Comparison of ENCODE assay signal across 1 cellular context in genomic region chr2:80370375-80371009, GRCh38.
A peak's percentile ranks its signal among the peaks of the same experiment; 100 is the strongest.
TF ChIP-seq lines count a peak whose summit lies in the region.

No MANE protein-coding gene starts in this region.

TF ChIP-seq in K562, 482 proteins besides CTCF, POLR2A, EP300 and RAD21 (continued from another document and continues in another):
- TF ChIP-seq, protein P1, sequence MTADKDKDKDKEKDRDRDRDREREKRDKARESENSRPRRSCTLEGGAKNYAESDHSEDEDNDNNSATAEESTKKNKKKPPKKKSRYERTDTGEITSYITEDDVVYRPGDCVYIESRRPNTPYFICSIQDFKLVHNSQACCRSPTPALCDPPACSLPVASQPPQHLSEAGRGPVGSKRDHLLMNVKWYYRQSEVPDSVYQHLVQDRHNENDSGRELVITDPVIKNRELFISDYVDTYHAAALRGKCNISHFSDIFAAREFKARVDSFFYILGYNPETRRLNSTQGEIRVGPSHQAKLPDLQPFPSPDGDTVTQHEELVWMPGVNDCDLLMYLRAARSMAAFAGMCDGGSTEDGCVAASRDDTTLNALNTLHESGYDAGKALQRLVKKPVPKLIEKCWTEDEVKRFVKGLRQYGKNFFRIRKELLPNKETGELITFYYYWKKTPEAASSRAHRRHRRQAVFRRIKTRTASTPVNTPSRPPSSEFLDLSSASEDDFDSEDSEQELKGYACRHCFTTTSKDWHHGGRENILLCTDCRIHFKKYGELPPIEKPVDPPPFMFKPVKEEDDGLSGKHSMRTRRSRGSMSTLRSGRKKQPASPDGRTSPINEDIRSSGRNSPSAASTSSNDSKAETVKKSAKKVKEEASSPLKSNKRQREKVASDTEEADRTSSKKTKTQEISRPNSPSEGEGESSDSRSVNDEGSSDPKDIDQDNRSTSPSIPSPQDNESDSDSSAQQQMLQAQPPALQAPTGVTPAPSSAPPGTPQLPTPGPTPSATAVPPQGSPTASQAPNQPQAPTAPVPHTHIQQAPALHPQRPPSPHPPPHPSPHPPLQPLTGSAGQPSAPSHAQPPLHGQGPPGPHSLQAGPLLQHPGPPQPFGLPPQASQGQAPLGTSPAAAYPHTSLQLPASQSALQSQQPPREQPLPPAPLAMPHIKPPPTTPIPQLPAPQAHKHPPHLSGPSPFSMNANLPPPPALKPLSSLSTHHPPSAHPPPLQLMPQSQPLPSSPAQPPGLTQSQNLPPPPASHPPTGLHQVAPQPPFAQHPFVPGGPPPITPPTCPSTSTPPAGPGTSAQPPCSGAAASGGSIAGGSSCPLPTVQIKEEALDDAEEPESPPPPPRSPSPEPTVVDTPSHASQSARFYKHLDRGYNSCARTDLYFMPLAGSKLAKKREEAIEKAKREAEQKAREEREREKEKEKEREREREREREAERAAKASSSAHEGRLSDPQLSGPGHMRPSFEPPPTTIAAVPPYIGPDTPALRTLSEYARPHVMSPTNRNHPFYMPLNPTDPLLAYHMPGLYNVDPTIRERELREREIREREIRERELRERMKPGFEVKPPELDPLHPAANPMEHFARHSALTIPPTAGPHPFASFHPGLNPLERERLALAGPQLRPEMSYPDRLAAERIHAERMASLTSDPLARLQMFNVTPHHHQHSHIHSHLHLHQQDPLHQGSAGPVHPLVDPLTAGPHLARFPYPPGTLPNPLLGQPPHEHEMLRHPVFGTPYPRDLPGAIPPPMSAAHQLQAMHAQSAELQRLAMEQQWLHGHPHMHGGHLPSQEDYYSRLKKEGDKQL (CRISPR knock-in tag; IDR thresholded peaks at IDR 0.05; ENCODE audit: borderline replicate concordance) = no peak
- TF ChIP-seq FOXM1 (IDR thresholded peaks at IDR 0.05; ENCODE audit: low read depth) (peak; percentile 70), FOXM1 (CRISPR knock-in tag; IDR thresholded peaks at IDR 0.05; ENCODE audit: low read depth) (no peak), TAL1 (IDR thresholded peaks at IDR 0.05) (peak; percentile 95), MTA2 (IDR thresholded peaks at IDR 0.05; ENCODE audit: low read depth) (peak; percentile 88), POLR2H (tag; IDR thresholded peaks at IDR 0.05; ENCODE audit: low read depth) (no peak), RBM17 (IDR thresholded peaks at IDR 0.05; ENCODE audit: borderline replicate concordance, low read depth, low read length) (no peak), ZNF431 (CRISPR knock-in tag; IDR thresholded peaks at IDR 0.05) (no peak), ZNF212 (CRISPR knock-in tag; IDR thresholded peaks at IDR 0.05) (no peak), ZZZ3 (IDR thresholded peaks at IDR 0.05) (no peak), NR2F6 (CRISPR knock-in tag; IDR thresholded peaks at IDR 0.05) (no peak), TAF15 (IDR thresholded peaks at IDR 0.05; ENCODE audit: low read depth, low read length) (no peak), MCM7 (IDR thresholded peaks at IDR 0.05) (no peak), ZNF408 (CRISPR knock-in tag; IDR thresholded peaks at IDR 0.05; ENCODE audit: low read depth) (no peak), POLR2B (IDR thresholded peaks at IDR 0.05; ENCODE audit: low read depth, partially characterized antibody) (no peak), ZNF717 (CRISPR knock-in tag; IDR thresholded peaks at IDR 0.05) (no peak), DEAF1 (CRISPR knock-in tag; IDR thresholded peaks at IDR 0.05) (no peak), LARP7 (IDR thresholded peaks at IDR 0.05) (no peak), ZFP1 (CRISPR knock-in tag; IDR thresholded peaks at IDR 0.05) (no peak), SMARCA5 (IDR thresholded peaks at IDR 0.05) (no peak), CLOCK (CRISPR knock-in tag; IDR thresholded peaks at IDR 0.05; ENCODE audit: borderline replicate concordance) (no peak), JUND (IDR thresholded peaks at IDR 0.05; ENCODE audit: borderline replicate concordance, low read depth, low read length) (peak; percentile 47; the same call in 1 of the 2 replicates), JUND (tag; IDR thresholded peaks at IDR 0.05; ENCODE audit: borderline replicate concordance, low read depth, low read length) (peak; percentile 48; the same call in 2 of the 3 replicates), FUS (optimal IDR thresholded peaks at IDR 0.05; ENCODE audit: low read depth, low read length) (no peak), ARID1B (IDR thresholded peaks at IDR 0.05) (peak; percentile 97), ZNF79 (CRISPR knock-in tag; IDR thresholded peaks at IDR 0.05; ENCODE audit: low read depth) (no peak), ZNF778 (CRISPR knock-in tag; IDR thresholded peaks at IDR 0.05) (no peak), EHMT2 (IDR thresholded peaks at IDR 0.05) (no peak), ZNF217 (CRISPR knock-in tag; IDR thresholded peaks at IDR 0.05) (no peak), ZNF143 (CRISPR knock-in tag; IDR thresholded peaks at IDR 0.05) (no peak), SREBF1 (IDR thresholded peaks at IDR 0.05; ENCODE audit: borderline replicate concordance, low read depth, low read length) (no peak), JUN (IDR thresholded peaks at IDR 0.05; ENCODE audit: borderline replicate concordance, low read depth, low read length) (no peak), JUN (CRISPR knock-in tag; IDR thresholded peaks at IDR 0.05; ENCODE audit: borderline replicate concordance) (no peak), MTF1 (CRISPR knock-in tag; IDR thresholded peaks at IDR 0.05; ENCODE audit: borderline replicate concordance) (no peak), ARID2 (IDR thresholded peaks at IDR 0.05) (no peak), LCOR (CRISPR knock-in tag; IDR thresholded peaks at IDR 0.05) (no peak), ZNF77 (CRISPR knock-in tag; IDR thresholded peaks at IDR 0.05) (no peak), E2F6 (IDR thresholded peaks at IDR 0.05; ENCODE audit: borderline replicate concordance in 1 of 2, extremely low read depth in 1 of 2, insufficient read depth in 1 of 2, insufficient read length in 1 of 2, low read depth in 1 of 2, low read length in 1 of 2, poor library complexity in 1 of 2, severe bottlenecking in 1 of 2) (no peak), MED1 (CRISPR knock-in tag; IDR thresholded peaks at IDR 0.05; ENCODE audit: borderline replicate concordance) (no peak), DPF2 (IDR thresholded peaks at IDR 0.05) (peak; percentile 95), CBX3 (IDR thresholded peaks at IDR 0.05; ENCODE audit: borderline replicate concordance in 1 of 2, low read length in 2 of 2) (no peak), ZBTB17 (CRISPR knock-in tag; IDR thresholded peaks at IDR 0.05) (no peak), ADNP (tag; IDR thresholded peaks at IDR 0.05) (peak; percentile 69), KDM1A (IDR thresholded peaks at IDR 0.05) (peak; percentile 43 to 59; a peak in 3 of 4 replicates), PHF21A (IDR thresholded peaks at IDR 0.05; ENCODE audit: borderline replicate concordance, low read depth) (no peak), ZBTB34 (CRISPR knock-in tag; IDR thresholded peaks at IDR 0.05) (no peak), RBM15 (IDR thresholded peaks at IDR 0.05; ENCODE audit: insufficient read depth, low read length) (no peak), ZNF445 (CRISPR knock-in tag; IDR thresholded peaks at IDR 0.05; ENCODE audit: low read depth) (no peak), DMBX1 (CRISPR knock-in tag; IDR thresholded peaks at IDR 0.05; ENCODE audit: borderline replicate concordance) (peak; percentile 21; the same call in 1 of the 2 replicates), HDAC2 (IDR thresholded peaks at IDR 0.05) (peak; percentile 49; the same call in 1 of the 2 replicates), ETS2 (tag; IDR thresholded peaks at IDR 0.05; ENCODE audit: borderline replicate concordance, poor library complexity, severe bottlenecking) (no peak), CXXC5 (CRISPR knock-in tag; IDR thresholded peaks at IDR 0.05) (no peak), HCFC1 (IDR thresholded peaks at IDR 0.05; ENCODE audit: low read depth, low read length) (no peak), PHB2 (IDR thresholded peaks at IDR 0.05; ENCODE audit: low read depth) (peak; percentile 68; the same call in 1 of the 2 replicates), NCOR1 (IDR thresholded peaks at IDR 0.05) (peak; percentile 90), NFIC (IDR thresholded peaks at IDR 0.05) (peak; percentile 77), MEF2A (IDR thresholded peaks at IDR 0.05; ENCODE audit: control insufficient read depth, low read depth, low read length) (no peak), MAFF (IDR thresholded peaks at IDR 0.05; ENCODE audit: low read length) (peak; percentile 23; the same call in 1 of the 2 replicates), RHOXF2B (CRISPR knock-in tag; conservative IDR thresholded peaks at IDR 0.05) (no peak), ZNF76 (CRISPR knock-in tag; IDR thresholded peaks at IDR 0.05; ENCODE audit: borderline replicate concordance) (no peak), KDM4B (IDR thresholded peaks at IDR 0.05; ENCODE audit: borderline replicate concordance in 2 of 2, low read depth in 1 of 2) (no peak), ZNF140 (CRISPR knock-in tag; IDR thresholded peaks at IDR 0.05) (no peak), SAFB2 (IDR thresholded peaks at IDR 0.05; ENCODE audit: borderline replicate concordance, low read depth, low read length, severe bottlenecking) (no peak), GATAD2B (IDR thresholded peaks at IDR 0.05; ENCODE audit: borderline replicate concordance) (peak; percentile 78; the same call in 1 of the 2 replicates)
- TF ChIP-seq, protein P2, sequence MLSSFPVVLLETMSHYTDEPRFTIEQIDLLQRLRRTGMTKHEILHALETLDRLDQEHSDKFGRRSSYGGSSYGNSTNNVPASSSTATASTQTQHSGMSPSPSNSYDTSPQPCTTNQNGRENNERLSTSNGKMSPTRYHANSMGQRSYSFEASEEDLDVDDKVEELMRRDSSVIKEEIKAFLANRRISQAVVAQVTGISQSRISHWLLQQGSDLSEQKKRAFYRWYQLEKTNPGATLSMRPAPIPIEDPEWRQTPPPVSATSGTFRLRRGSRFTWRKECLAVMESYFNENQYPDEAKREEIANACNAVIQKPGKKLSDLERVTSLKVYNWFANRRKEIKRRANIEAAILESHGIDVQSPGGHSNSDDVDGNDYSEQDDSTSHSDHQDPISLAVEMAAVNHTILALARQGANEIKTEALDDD (IDR thresholded peaks at IDR 0.05) = peak; percentile 98
- TF ChIP-seq, protein P3, sequence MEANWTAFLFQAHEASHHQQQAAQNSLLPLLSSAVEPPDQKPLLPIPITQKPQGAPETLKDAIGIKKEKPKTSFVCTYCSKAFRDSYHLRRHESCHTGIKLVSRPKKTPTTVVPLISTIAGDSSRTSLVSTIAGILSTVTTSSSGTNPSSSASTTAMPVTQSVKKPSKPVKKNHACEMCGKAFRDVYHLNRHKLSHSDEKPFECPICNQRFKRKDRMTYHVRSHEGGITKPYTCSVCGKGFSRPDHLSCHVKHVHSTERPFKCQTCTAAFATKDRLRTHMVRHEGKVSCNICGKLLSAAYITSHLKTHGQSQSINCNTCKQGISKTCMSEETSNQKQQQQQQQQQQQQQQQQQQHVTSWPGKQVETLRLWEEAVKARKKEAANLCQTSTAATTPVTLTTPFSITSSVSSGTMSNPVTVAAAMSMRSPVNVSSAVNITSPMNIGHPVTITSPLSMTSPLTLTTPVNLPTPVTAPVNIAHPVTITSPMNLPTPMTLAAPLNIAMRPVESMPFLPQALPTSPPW (CRISPR knock-in tag; IDR thresholded peaks at IDR 0.05) = no peak; the same call in 1 of the 2 replicates
